Comparison of ENCODE assay signal across 36 cellular contexts in the genomic region with DNA sequence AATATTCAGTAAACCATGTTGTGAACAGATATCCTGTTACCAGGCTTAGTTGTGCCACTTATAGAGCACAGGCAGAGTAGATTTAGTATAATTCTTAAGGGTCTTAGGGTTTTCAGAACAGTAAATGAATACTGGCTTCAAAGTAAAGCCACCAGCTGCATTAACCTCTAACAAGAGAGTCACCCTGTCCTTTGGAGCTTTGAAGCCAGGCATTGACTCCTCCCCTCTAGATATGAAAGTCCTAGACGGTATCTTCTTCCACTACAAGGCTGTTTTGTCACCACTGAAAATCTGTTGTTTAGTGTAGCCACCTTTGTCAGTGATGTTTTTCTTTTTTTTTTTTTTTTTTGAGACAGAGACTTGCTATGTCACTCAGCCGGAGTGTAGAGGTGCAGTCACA.
"Had no signal": no experiment of that assay in that cellular context is flagged by ENCODE, and none has a peak within 500 bp of the region (broad histone marks: within the 10 kb centered on the region; RNA-seq: fewer than 3 reads in every experiment).

No MANE protein-coding gene starts in this region.

- H3K36me3 ChIP-seq: brain microvascular endothelial cell, breast epithelium, cardiac muscle cell, colonic mucosa had no signal

- H3K4me3 ChIP-seq: adrenal gland, ascending aorta, body of pancreas, breast epithelium, cardiac muscle cell, colonic mucosa had no signal

- DNase-seq: activated effector memory CD4-positive, alpha-beta T cell treated with anti-CD3 and anti-CD28 coated beads, Interleukin-2, amount 50 U/mL, for 16 hours; activated effector memory CD4-positive, alpha-beta T cell treated with Interleukin-2 at 50 U/mL for 16 hours; activated gamma-delta T cell; activated gamma-delta T cell treated with Interleukin-2 at 50 U/mL for 16 hours; activated naive CD4-positive, alpha-beta T cell; activated naive CD4-positive, alpha-beta T cell treated with anti-CD3 and anti-CD28 coated beads for 36 hours; activated naive CD4-positive, alpha-beta T cell treated with anti-CD3 and anti-CD28 coated beads, Interleukin-2, amount 10 ng/mL, durations not matched to agents 7 days and 5 days; activated naive CD4-positive, alpha-beta T cell treated with anti-CD3 and anti-CD28 coated beads, Interleukin-2, amount 50 U/mL, for 16 hours; activated naive CD4-positive, alpha-beta T cell treated with Interleukin-2 at 50 U/mL for 16 hours; activated naive CD8-positive, alpha-beta T cell treated with anti-CD3 and anti-CD28 coated beads for 36 hours; activated naive CD8-positive, alpha-beta T cell treated with anti-CD3 and anti-CD28 coated beads, Interleukin-2, amount 10 ng/mL, durations not matched to agents 7 days and 5 days; activated naive CD8-positive, alpha-beta T cell treated with anti-CD3 and anti-CD28 coated beads, Interleukin-2, amount 50 U/mL, for 24 hours; activated T-cell treated with anti-CD3 and anti-CD28 coated beads, Interleukin-2, amount 50 U/mL, for 48 hours; activated T-cell treated with anti-CD3 and anti-CD28 coated beads, Interleukin-2, amount 50 U/mL, for 72 hours; adrenal gland; amniotic stem cell; amygdala; anterior cingulate cortex; aorta; body of pancreas; brain microvascular endothelial cell; caudate nucleus; central memory CD4-positive, alpha-beta T cell; cerebellar nuclear complex; colonic mucosa had no signal

- H3K27ac ChIP-seq: adrenal gland, ascending aorta, body of pancreas, brain microvascular endothelial cell, breast epithelium, cardiac muscle cell, colonic mucosa had no signal

- H3K4me1 Mint-ChIP-seq: activated naive CD4-positive, alpha-beta T cell treated with anti-CD3 and anti-CD28 coated beads, Interleukin-2, amount 10 ng/mL, durations not matched to agents 7 days and 5 days; activated naive CD4-positive, alpha-beta T cell treated with anti-CD3 and anti-CD28 coated beads, Interleukin-2, amount 50 U/mL, for 24 hours; activated naive CD8-positive, alpha-beta T cell treated with anti-CD3 and anti-CD28 coated beads for 36 hours; activated naive CD8-positive, alpha-beta T cell treated with anti-CD3 and anti-CD28 coated beads, Interleukin-2, amount 10 ng/mL, durations not matched to agents 7 days and 5 days; activated T-helper 17 cell treated with anti-CD3 and anti-CD28 coated beads, Interleukin-2, amount 50 U/mL, for 72 hours; central memory CD8-positive, alpha-beta T cell had no signal

- ATAC-seq: activated naive CD8-positive, alpha-beta T cell treated with anti-CD3 and anti-CD28 coated beads, Interleukin-2, amount 50 U/mL, for 24 hours; activated T-cell treated with anti-CD3 and anti-CD28 coated beads, Interleukin-2, amount 50 U/mL, for 72 hours; activated T-helper 17 cell treated with anti-CD3 and anti-CD28 coated beads, Interleukin-2, amount 50 U/mL, for 72 hours; body of pancreas had no signal

- H3K4me1 ChIP-seq: adrenal gland, body of pancreas, breast epithelium, colonic mucosa had no signal

- H3K9me3 ChIP-seq: adrenal gland, ascending aorta, body of pancreas, breast epithelium, colonic mucosa had no signal

- H3K27ac Mint-ChIP-seq: activated naive CD4-positive, alpha-beta T cell treated with anti-CD3 and anti-CD28 coated beads for 36 hours; activated naive CD4-positive, alpha-beta T cell treated with anti-CD3 and anti-CD28 coated beads, Interleukin-2, amount 10 ng/mL, durations not matched to agents 7 days and 5 days; activated naive CD4-positive, alpha-beta T cell treated with anti-CD3 and anti-CD28 coated beads, Interleukin-2, amount 50 U/mL, for 24 hours; activated naive CD4-positive, alpha-beta T cell treated with anti-CD3 and anti-CD28 coated beads, Interleukin-2, amount 50 U/mL, for 72 hours; activated naive CD8-positive, alpha-beta T cell; activated naive CD8-positive, alpha-beta T cell treated with anti-CD3 and anti-CD28 coated beads for 36 hours; activated naive CD8-positive, alpha-beta T cell treated with anti-CD3 and anti-CD28 coated beads, Interleukin-2, amount 10 ng/mL, durations not matched to agents 7 days and 5 days; activated naive CD8-positive, alpha-beta T cell treated with anti-CD3 and anti-CD28 coated beads, Interleukin-2, amount 50 U/mL, for 24 hours; activated T-helper 1 cell treated with anti-CD3 and anti-CD28 coated beads, Interleukin-12 subunit alpha, Interleukin-12 subunit beta, Interleukin-2, Interleukin-4 antibody, amounts not matched to agents 30 ng/mL and 10 ng/mL and 1 ng/mL, durations not matched to agents 14 hours and 24 hours and 36 hours; activated T-helper 17 cell treated with anti-CD3 and anti-CD28 coated beads, Interleukin-2, amount 50 U/mL, for 72 hours; activated T-helper 2 cell treated with anti-CD3 and anti-CD28 coated beads, Interferon-gamma antibody, Interleukin-2, Interleukin-4, amounts not matched to agents 10 μg/mL and 5 μg/mL and 100 μg/mL, durations not matched to agents 14 hours and 24 hours and 36 hours; brain had no signal

- H3K27me3 ChIP-seq: adrenal gland, ascending aorta, body of pancreas, brain microvascular endothelial cell, breast epithelium, colonic mucosa had no signal

- H3K27me3 Mint-ChIP-seq: activated naive CD4-positive, alpha-beta T cell treated with anti-CD3 and anti-CD28 coated beads, Interleukin-2, amount 10 ng/mL, durations not matched to agents 7 days and 5 days; activated naive CD4-positive, alpha-beta T cell treated with anti-CD3 and anti-CD28 coated beads, Interleukin-2, amount 50 U/mL, for 24 hours; activated naive CD8-positive, alpha-beta T cell; activated naive CD8-positive, alpha-beta T cell treated with anti-CD3 and anti-CD28 coated beads for 36 hours; activated naive CD8-positive, alpha-beta T cell treated with anti-CD3 and anti-CD28 coated beads, Interleukin-2, amount 10 ng/mL, durations not matched to agents 7 days and 5 days; activated naive CD8-positive, alpha-beta T cell treated with anti-CD3 and anti-CD28 coated beads, Interleukin-2, amount 50 U/mL, for 24 hours; activated T-helper 17 cell treated with anti-CD3 and anti-CD28 coated beads, Interleukin-2, amount 50 U/mL, for 72 hours; central memory CD8-positive, alpha-beta T cell had no signal

- H3K4me3 Mint-ChIP-seq: activated naive CD4-positive, alpha-beta T cell treated with anti-CD3 and anti-CD28 coated beads for 36 hours; activated naive CD4-positive, alpha-beta T cell treated with anti-CD3 and anti-CD28 coated beads, Interleukin-2, amount 10 ng/mL, durations not matched to agents 7 days and 5 days; activated naive CD4-positive, alpha-beta T cell treated with anti-CD3 and anti-CD28 coated beads, Interleukin-2, amount 50 U/mL, for 24 hours; activated naive CD8-positive, alpha-beta T cell; activated naive CD8-positive, alpha-beta T cell treated with anti-CD3 and anti-CD28 coated beads for 36 hours; activated naive CD8-positive, alpha-beta T cell treated with anti-CD3 and anti-CD28 coated beads, Interleukin-2, amount 10 ng/mL, durations not matched to agents 7 days and 5 days; activated naive CD8-positive, alpha-beta T cell treated with anti-CD3 and anti-CD28 coated beads, Interleukin-2, amount 50 U/mL, for 24 hours; activated T-cell treated with anti-CD3 and anti-CD28 coated beads, Interleukin-2, amount 50 U/mL, for 72 hours; activated T-helper 1 cell treated with anti-CD3 and anti-CD28 coated beads, Interleukin-12 subunit alpha, Interleukin-12 subunit beta, Interleukin-2, Interleukin-4 antibody, amounts not matched to agents 30 ng/mL and 10 ng/mL and 1 ng/mL, durations not matched to agents 14 hours and 24 hours and 36 hours; activated T-helper 17 cell treated with anti-CD3 and anti-CD28 coated beads, Interleukin-2, amount 50 U/mL, for 72 hours; brain; central memory CD8-positive, alpha-beta T cell had no signal

- H3K36me3 Mint-ChIP-seq: activated naive CD4-positive, alpha-beta T cell treated with anti-CD3 and anti-CD28 coated beads, Interleukin-2, amount 50 U/mL, for 72 hours; brain had no signal

- H3K9me3 Mint-ChIP-seq: activated naive CD4-positive, alpha-beta T cell treated with anti-CD3 and anti-CD28 coated beads for 36 hours; activated naive CD4-positive, alpha-beta T cell treated with anti-CD3 and anti-CD28 coated beads, Interleukin-2, amount 10 ng/mL, durations not matched to agents 7 days and 5 days; activated naive CD4-positive, alpha-beta T cell treated with anti-CD3 and anti-CD28 coated beads, Interleukin-2, amount 50 U/mL, for 24 hours; activated naive CD4-positive, alpha-beta T cell treated with anti-CD3 and anti-CD28 coated beads, Interleukin-2, amount 50 U/mL, for 72 hours; activated naive CD8-positive, alpha-beta T cell treated with anti-CD3 and anti-CD28 coated beads for 36 hours; activated naive CD8-positive, alpha-beta T cell treated with anti-CD3 and anti-CD28 coated beads, Interleukin-2, amount 50 U/mL, for 24 hours; activated T-cell treated with anti-CD3 and anti-CD28 coated beads, Interleukin-2, amount 50 U/mL, for 72 hours; activated T-helper 1 cell treated with anti-CD3 and anti-CD28 coated beads, Interleukin-12 subunit alpha, Interleukin-12 subunit beta, Interleukin-2, Interleukin-4 antibody, amounts not matched to agents 30 ng/mL and 10 ng/mL and 1 ng/mL, durations not matched to agents 14 hours and 24 hours and 36 hours; activated T-helper 17 cell treated with anti-CD3 and anti-CD28 coated beads, Interleukin-2, amount 50 U/mL, for 72 hours; activated T-helper 2 cell treated with anti-CD3 and anti-CD28 coated beads, Interferon-gamma antibody, Interleukin-2, Interleukin-4, amounts not matched to agents 10 μg/mL and 5 μg/mL and 100 μg/mL, durations not matched to agents 14 hours and 24 hours and 36 hours; central memory CD8-positive, alpha-beta T cell had no signal
